ENCODE assay signal across 8 cellular contexts in genomic region chr22:25777870-25778269, GRCh38. TPM values are rescaled to one million over a fixed set of nuclear protein-coding genes. Genes with fewer than 3 reads are reported as not detected.
DNase-seq lines count a peak whose midpoint lies in the region; TF ChIP-seq lines count a peak whose summit lies in the region.

No MANE protein-coding gene starts in this region.

- intact Hi-C loops in adrenal gland (cut with DNase I): loop anchor here in 1 of 2 donors (10.0 kb wide), 1 partner anchor 53 kb away; no protein-coding TSS in a partner anchor
- intact Hi-C loops in uterus (cut with DNase I; ENCODE audit: low total_unique reads): no loop called here

- H3K27me3 ChIP-seq in adrenal gland: no peaks in the 10 kb centered on the region
- no peaks in the 10 kb centered on the region for H3K27me3 ChIP-seq in uterus

- TF ChIP-seq POLR2A in adrenal gland (IDR thresholded peaks at IDR 0.05) (no peak), uterus (IDR thresholded peaks at IDR 0.05) (no peak)

- TF ChIP-seq CTCF in adrenal gland (IDR thresholded peaks at IDR 0.05): peak in 5 of 6 experiments; percentile 25 to 48 (median 32)
- no peak for TF ChIP-seq CTCF in uterus (IDR thresholded peaks at IDR 0.05)

- H3K36me3 ChIP-seq in adrenal gland (replicated peaks in 1 of 2) (no peaks in the 10 kb centered on the region), uterus (no peaks in the 10 kb centered on the region)

- POLR2A ChIA-PET in activated CD4-positive, alpha-beta T cell treated with anti-CD3 and anti-CD28 coated beads, Interleukin-2, amount 10 ng/mL, durations not matched to agents 7 days and 5 days (lab: Charles Lee): no interaction called here

- H3K4me1 Mint-ChIP-seq in activated CD4-positive, alpha-beta T cell treated with anti-CD3 and anti-CD28 coated beads, Interleukin-2, amount 10 ng/mL, durations not matched to agents 7 days and 5 days: peaks cover 12% of the 10 kb centered on the region

- H3K27me3 Mint-ChIP-seq in activated CD4-positive, alpha-beta T cell treated with anti-CD3 and anti-CD28 coated beads, Interleukin-2, amount 10 ng/mL, durations not matched to agents 7 days and 5 days: no peaks in the 10 kb centered on the region

- no peaks in the 10 kb centered on the region for H3K36me3 Mint-ChIP-seq in activated CD4-positive, alpha-beta T cell treated with anti-CD3 and anti-CD28 coated beads, Interleukin-2, amount 10 ng/mL, durations not matched to agents 7 days and 5 days (ENCODE audit: low read depth)

- no peaks in the 10 kb centered on the region for H3K9me3 ChIP-seq in adrenal gland (replicated peaks in 1 of 3)
- no peaks in the 10 kb centered on the region for H3K9me3 ChIP-seq in uterus

- H3K27ac Mint-ChIP-seq in activated CD4-positive, alpha-beta T cell treated with anti-CD3 and anti-CD28 coated beads, Interleukin-2, amount 10 ng/mL, durations not matched to agents 7 days and 5 days: no peak overlapping the region

- CTCF ChIA-PET in activated CD4-positive, alpha-beta T cell treated with anti-CD3 and anti-CD28 coated beads, Interleukin-2, amount 10 ng/mL, durations not matched to agents 7 days and 5 days (lab: Charles Lee): interaction anchor here (1.1 to 1.9 kb wide), 2 partner anchors 10 to 316 kb away, joined by 3 to 8 read pairs; no protein-coding TSS in a partner anchor

- H3K4me3 ChIP-seq in adrenal gland: no peak overlapping the region
- H3K4me3 ChIP-seq in uterus: no peak overlapping the region

- 23 to 31% (median 30%) methylated on average over 5 to 8 of the region's 8 CpGs for WGBS in adrenal gland, 4 donors

- no peak overlapping the region for H3K27ac ChIP-seq in adrenal gland
- no peak overlapping the region for H3K27ac ChIP-seq in uterus

- no peaks in the 10 kb centered on the region for H3K4me1 ChIP-seq in adrenal gland (replicated peaks in 1 of 2)
- H3K4me1 ChIP-seq in uterus: no peaks in the 10 kb centered on the region

- no peaks in the 10 kb centered on the region for H3K9me3 Mint-ChIP-seq in activated CD4-positive, alpha-beta T cell treated with anti-CD3 and anti-CD28 coated beads, Interleukin-2, amount 10 ng/mL, durations not matched to agents 7 days and 5 days

- H3K4me3 Mint-ChIP-seq in activated CD4-positive, alpha-beta T cell treated with anti-CD3 and anti-CD28 coated beads, Interleukin-2, amount 10 ng/mL, durations not matched to agents 7 days and 5 days: no peak overlapping the region

- peak; percentile 54 for DNase-seq in activated CD4-positive, alpha-beta T cell treated with anti-CD3 and anti-CD28 coated beads, Interleukin-2, amount 10 ng/mL, durations not matched to agents 7 days and 5 days
- DNase-seq in activated CD4-positive, alpha-beta T cell treated with anti-CD3 and anti-CD28 coated beads for 1 hour: no peak
- DNase-seq in MV-4-11 (lab: John Stamatoyannopoulos, UW): peak; percentile 52
- DNase-seq in adrenal gland: peak in 4 of 7 donors; percentile 29 to 69 (median 44)
- peak; percentile 66 for DNase-seq in lung microvascular endothelial cell (ENCODE audit: low read depth in 2 of 2)
- no peak for DNase-seq in cortex of kidney (lab: John Stamatoyannopoulos, UW)
- DNase-seq in uterus: no peak
- DNase-seq in activated gamma-delta T cell treated with Interleukin-2 at 50 U/mL for 16 hours: no peak

RNA-seq across cellular contexts. Expression of gene MYO18B, which starts 35.9 kb away (rescaled TPM):
- 1 to 10 TPM; 2.0 TPM for total RNA-seq in activated CD4-positive, alpha-beta T cell treated with anti-CD3 and anti-CD28 coated beads, Interleukin-2, amount 10 ng/mL, durations not matched to agents 7 days and 5 days
- under 1 TPM; 0.08 to 0.91 (median 0.18) TPM for total RNA-seq in adrenal gland
- under 1 TPM; 0.09 to 0.20 (median 0.16) TPM for polyA plus RNA-seq in adrenal gland
- total RNA-seq in lung microvascular endothelial cell: not detected in 2 replicates
- total RNA-seq in uterus: under 1 TPM in 2 of 4 donors, not detected in 2; 0.41 to 0.43 TPM

Comparison
In these comparisons a context has a peak if more than half of its experiments do, and no peak if none do; other contexts are left out.
1. DNase-seq: peak in activated CD4-positive, alpha-beta T cell treated with anti-CD3 and anti-CD28 coated beads, Interleukin-2, amount 10 ng/mL, durations not matched to agents 7 days and 5 days (single experiment), MV-4-11 (single experiment), adrenal gland (4 of 7) and lung microvascular endothelial cell (2 of 2); none in activated CD4-positive, alpha-beta T cell treated with anti-CD3 and anti-CD28 coated beads for 1 hour (single experiment), cortex of kidney (single experiment), uterus (0 of 2) and activated gamma-delta T cell treated with Interleukin-2 at 50 U/mL for 16 hours (single experiment).
2. CTCF ChIP-seq: peak in adrenal gland (5 of 6); none in uterus (0 of 4).